8 cellular contexts compared by ENCODE assay signal in the genomic region with DNA sequence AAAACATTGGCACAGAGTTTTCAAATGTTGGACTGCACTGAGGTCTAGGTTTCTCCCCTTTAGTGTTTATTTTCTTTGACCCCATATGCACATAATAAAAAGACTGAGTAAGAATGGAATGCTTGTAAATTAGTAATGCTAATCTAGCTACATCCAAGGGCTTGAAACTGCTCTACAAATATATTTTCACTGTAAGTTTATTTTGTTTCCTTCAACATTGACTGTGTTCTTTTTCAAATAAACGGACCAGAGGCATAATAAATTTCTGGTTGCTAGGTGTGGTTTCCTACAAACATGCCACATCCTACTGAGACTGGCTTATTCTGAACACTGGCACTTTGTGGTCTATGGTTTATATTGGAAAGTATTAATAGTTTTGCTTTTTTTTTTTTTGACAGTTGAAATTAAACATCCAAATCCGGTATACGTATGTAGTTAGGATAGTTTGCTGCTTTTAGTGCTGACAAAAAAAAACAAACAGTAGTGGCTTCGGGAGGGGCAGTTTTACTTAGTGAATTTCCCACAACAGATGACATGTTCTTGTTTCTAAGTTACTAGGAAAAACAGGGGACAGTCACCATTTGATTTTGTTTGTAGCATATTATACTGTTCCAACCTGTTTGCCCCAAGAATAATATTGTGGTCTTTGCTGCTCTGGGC. TPM values are rescaled to one million over a fixed set of nuclear protein-coding genes. Genes with fewer than 3 reads are reported as not detected.
DNase-seq lines count a peak whose midpoint lies in the region; ATAC-seq and TF ChIP-seq lines count a peak whose summit lies in the region.

No MANE protein-coding gene starts in this region.

- H3K79me1 ChIP-seq in neuronal stem cell (ENCODE audit: low read depth, low read length) = no peaks in the 10 kb centered on the region

- no peak overlapping the region for H3K23ac ChIP-seq in neuronal stem cell (ENCODE audit: low read depth, low read length, poor library complexity)

- no peak overlapping the region for H2BK15ac ChIP-seq in neuronal stem cell (ENCODE audit: low read length)

- H3K18ac ChIP-seq in neuronal stem cell (ENCODE audit: low read length) = no peak overlapping the region

- no peak overlapping the region for H3K4me3 ChIP-seq in neuronal stem cell (ENCODE audit: low read length in 2 of 2)
- H3K4me3 ChIP-seq in dorsolateral prefrontal cortex = no peak overlapping the region

- H3K4me1 Mint-ChIP-seq in CD14-positive monocyte (peaks cover 36% of the 10 kb centered on the region), IgD-negative memory B cell (peaks cover 31 to 40% (median 34%) of the 10 kb centered on the region in 3 donors), chondrocyte (ENCODE audit: low read depth) (peaks cover 25% of the 10 kb centered on the region), natural killer cell (peaks cover 73 to 86% of the 10 kb centered on the region in 2 donors)

- no peak for TF ChIP-seq CTCF in CD14-positive monocyte (IDR thresholded peaks at IDR 0.05)
- TF ChIP-seq CTCF in chondrocyte (IDR thresholded peaks at IDR 0.05) = no peak
- TF ChIP-seq CTCF in natural killer cell (IDR thresholded peaks at IDR 0.05) = no peak
- no peak for TF ChIP-seq CTCF in dorsolateral prefrontal cortex (IDR thresholded peaks at IDR 0.05 in 54 of 56, conservative IDR thresholded peaks at IDR 0.05 in 2 of 56; ENCODE audit: low read depth in 1 of 56, partially characterized antibody in 56 of 56)

- H3K27ac ChIP-seq in neuronal stem cell (replicated peaks; ENCODE audit: low read length) = no peak overlapping the region
- peak overlapping the region in 28 of 59 donors; percentile 3 to 80 (median 44) for H3K27ac ChIP-seq in dorsolateral prefrontal cortex

- no peaks in the 10 kb centered on the region for H3K9me3 ChIP-seq in neuronal stem cell (replicated peaks in 1 of 2; ENCODE audit: control insufficient read depth in 2 of 2, insufficient read depth in 1 of 2, low read depth in 1 of 2, low read length in 2 of 2)

- DNase-seq in CD14-positive monocyte (ENCODE audit: low spot score) = no peak
- DNase-seq in chondrocyte (ENCODE audit: low spot score) = no peak
- no peak for DNase-seq in natural killer cell
- DNase-seq in neuronal stem cell (ENCODE audit: low spot score) = no peak
- DNase-seq in dorsolateral prefrontal cortex = no peak
- DNase-seq in DMS53 (lab: John Stamatoyannopoulos, UW) = no peak

- no peak overlapping the region for H3K9ac ChIP-seq in neuronal stem cell (ENCODE audit: low read depth, low read length, poor library complexity)

- H3K9me3 Mint-ChIP-seq in CD14-positive monocyte = peaks cover 0 to 2% (median 0%) of the 10 kb centered on the region in 7 donors
- H3K9me3 Mint-ChIP-seq in IgD-negative memory B cell = no peaks in the 10 kb centered on the region
- H3K9me3 Mint-ChIP-seq in chondrocyte (ENCODE audit: low read depth) = no peaks in the 10 kb centered on the region
- no peaks in the 10 kb centered on the region for H3K9me3 Mint-ChIP-seq in natural killer cell

- H2BK12ac ChIP-seq in neuronal stem cell (ENCODE audit: low read length) = no peak overlapping the region

- peaks cover 0 to 5% (median 0%) of the 10 kb centered on the region in 3 experiments for H3K27me3 ChIP-seq in neuronal stem cell (ENCODE audit: control insufficient read depth in 3 of 3, insufficient read depth in 3 of 3, low read depth in 1 of 3, low read length in 3 of 3)
- H3K27me3 ChIP-seq in dorsolateral prefrontal cortex = peaks cover 0 to 13% (median 0%) of the 10 kb centered on the region in 45 donors

- H3K4me3 Mint-ChIP-seq in CD14-positive monocyte (peak overlapping the region in 1 of 2 donors; percentile 69), IgD-negative memory B cell (peak overlapping the region; percentile 58 to 81 (median 74)), chondrocyte (ENCODE audit: unreplicated experiment) (no peak overlapping the region), natural killer cell (peak overlapping the region; percentile 92)

- no peak overlapping the region for H4K91ac ChIP-seq in neuronal stem cell (ENCODE audit: low read depth, low read length, poor library complexity)

- H2AK5ac ChIP-seq in neuronal stem cell (ENCODE audit: low read depth, low read length) = no peak overlapping the region

- peaks cover 0 to 2% of the 10 kb centered on the region in 2 donors for H3K4me1 ChIP-seq in neuronal stem cell (ENCODE audit: control insufficient read depth in 2 of 2, insufficient read depth in 1 of 2, low read depth in 1 of 2, low read length in 2 of 2)

- peak overlapping the region; percentile 92 to 98 (median 94) for H3K27ac Mint-ChIP-seq in CD14-positive monocyte
- peak overlapping the region; percentile 95 to 98 (median 96) for H3K27ac Mint-ChIP-seq in IgD-negative memory B cell
- H3K27ac Mint-ChIP-seq in chondrocyte (ENCODE audit: unreplicated experiment) = peak overlapping the region; percentile 93
- peak overlapping the region; percentile 94 to 96 for H3K27ac Mint-ChIP-seq in natural killer cell

- ATAC-seq in natural killer cell (peak; percentile 63 to 85 (median 83)), GM18867 (IDR thresholded peaks at IDR 0.05; ENCODE audit: unreplicated experiment) (no peak)

- H3K14ac ChIP-seq in neuronal stem cell (ENCODE audit: low read length) = no peak overlapping the region

- intact Hi-C loops in CD14-positive monocyte (cut with micrococcal nuclease) = no loop called here
- intact Hi-C loops in natural killer cell (cut with micrococcal nuclease) = loop anchor here (1.0 kb wide), 1 partner anchor 13 kb away; the partner anchor contains the start of gene CA5B
- intact Hi-C loops in dorsolateral prefrontal cortex (cut with DNase I) = no loop called here

- no peak overlapping the region for H2AFZ ChIP-seq in neuronal stem cell (ENCODE audit: low read length)

- peaks cover 0 to 12% (median 0%) of the 10 kb centered on the region in 3 donors for H3K27me3 Mint-ChIP-seq in CD14-positive monocyte (ENCODE audit: low read depth in 3 of 3)
- H3K27me3 Mint-ChIP-seq in IgD-negative memory B cell = no peaks in the 10 kb centered on the region
- H3K27me3 Mint-ChIP-seq in chondrocyte (ENCODE audit: low read depth) = no peaks in the 10 kb centered on the region
- H3K27me3 Mint-ChIP-seq in natural killer cell (ENCODE audit: low read depth in 2 of 2) = no peaks in the 10 kb centered on the region

- H2BK5ac ChIP-seq in neuronal stem cell (ENCODE audit: low read length) = no peak overlapping the region

- H3K4me2 ChIP-seq in neuronal stem cell (ENCODE audit: insufficient read depth, low read length, poor library complexity, severe bottlenecking) = no peak overlapping the region

- H4K8ac ChIP-seq in neuronal stem cell (ENCODE audit: low read depth, low read length) = no peak overlapping the region

- H3K36me3 Mint-ChIP-seq in CD14-positive monocyte (peaks cover 6 to 68% of the 10 kb centered on the region in 2 donors), IgD-negative memory B cell (peaks cover 9% of the 10 kb centered on the region), chondrocyte (ENCODE audit: low read depth) (no peaks in the 10 kb centered on the region), natural killer cell (no peaks in the 10 kb centered on the region)

- WGBS in neuronal stem cell (ENCODE audit: extremely low coverage in 2 of 2, insufficient read length in 2 of 2, insufficient replicate concordance in 1 of 2), 2 donors = no CpG with 5 or more reads among the region's 4 CpGs

- no peak overlapping the region for H3K4ac ChIP-seq in neuronal stem cell (ENCODE audit: low read length)

- no peaks in the 10 kb centered on the region for H3K36me3 ChIP-seq in neuronal stem cell (replicated peaks in 1 of 2; ENCODE audit: control insufficient read depth in 2 of 2, insufficient read depth in 2 of 2, low read length in 2 of 2)

- H2BK120ac ChIP-seq in neuronal stem cell (ENCODE audit: low read depth, low read length) = no peak overlapping the region

RNA-seq across cellular contexts. Expression of gene CA5B, which starts 13.2 kb away (rescaled TPM):
- polyA plus RNA-seq in CD14-positive monocyte (10 to 100 TPM in 1 of 2 donors, 1 to 10 TPM in 1; 6.2 to 24.4 TPM), IgD-negative memory B cell (25.0 TPM)
- total RNA-seq in chondrocyte (4.5 to 7.9 TPM (median 7.5 TPM) in 3 replicates), natural killer cell (100 to 1,000 TPM in 1 of 3 donors, 10 to 100 TPM in 2; 56.3 to 111 (median 80.5) TPM), dorsolateral prefrontal cortex (10 to 100 TPM; 11.1 to 38.3 (median 21.2) TPM)
- 3.3 TPM for polyA plus RNA-seq in neuronal stem cell (2013, experiment 1 of 2)
- polyA plus RNA-seq in neuronal stem cell (2013, experiment 2 of 2) = 3.4 TPM

RNA-seq across cellular contexts. Expression of gene ZRSR2, which starts 39.0 kb away (rescaled TPM):
- polyA plus RNA-seq in CD14-positive monocyte (10 to 100 TPM in 1 of 2 donors, 1 to 10 TPM in 1; 9.3 to 11.2 TPM), IgD-negative memory B cell (43.8 TPM)
- total RNA-seq in chondrocyte (12.2 to 21.4 TPM (median 13.9 TPM) in 3 replicates), natural killer cell (10 to 100 TPM; 21.7 to 44.2 (median 28.2) TPM), dorsolateral prefrontal cortex (10 to 100 TPM in 118 of 120 experiments, 1 to 10 TPM in 2; 8.9 to 29.9 (median 17.8) TPM)
- polyA plus RNA-seq in neuronal stem cell (2013, experiment 1 of 2) = 10.1 TPM
- polyA plus RNA-seq in neuronal stem cell (2013, experiment 2 of 2) = 9.7 TPM
